In the genomic region with DNA sequence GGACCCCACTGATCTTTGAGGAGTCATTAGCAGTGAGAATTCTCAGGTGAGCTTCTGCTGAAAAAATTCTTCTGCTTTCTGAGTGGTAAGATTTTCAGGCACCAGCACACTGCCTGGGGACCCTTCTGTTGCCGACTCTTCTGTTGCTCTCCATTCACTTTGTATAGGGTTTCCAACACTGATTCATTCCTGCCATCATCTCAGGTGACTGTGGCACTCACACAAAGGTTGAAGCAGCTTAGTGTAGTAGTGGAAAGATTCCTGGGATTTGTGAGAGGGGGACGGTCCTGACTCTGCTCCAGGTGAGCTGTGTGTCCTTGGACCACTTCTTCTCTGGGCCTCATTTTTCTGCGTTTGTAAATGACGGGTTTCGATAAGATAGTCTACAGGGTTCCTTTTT, we compare ENCODE assay signal across 19 cellular contexts. TPM values are rescaled to one million over a fixed set of nuclear protein-coding genes. Genes with fewer than 3 reads are reported as not detected.
DNase-seq lines count a peak whose midpoint lies in the region; ATAC-seq and TF ChIP-seq lines count a peak whose summit lies in the region.
"Had no signal": no experiment of that assay in that cellular context is flagged by ENCODE, and none has a peak within 500 bp of the region (broad histone marks: within the 10 kb centered on the region; RNA-seq: fewer than 3 reads in every experiment).

No MANE protein-coding gene starts in this region.

- no peak for DNase-seq in T-helper 17 cell
- peak; percentile 11 for DNase-seq in chondrocyte (ENCODE audit: low spot score)
- no peak for DNase-seq in progenitor cell of endocrine pancreas (ENCODE audit: low spot score, unreplicated experiment)
- no peak for DNase-seq in NCI-H2107 (lab: John Stamatoyannopoulos, UW)
- DNase-seq in left lobe of liver (ENCODE audit: low spot score): no peak
- DNase-seq in NCI-H345 treated with DMSO at 0.1 percent for 48 hours (lab: John Stamatoyannopoulos, UW; ENCODE audit: unreplicated experiment): no peak
- DNase-seq: Caco-2; CD4-positive, CD25-positive, alpha-beta regulatory T cell; CD8-positive, alpha-beta T cell; DMS153; DND-41; GM23248; H7; HCEC 1CT had no signal

- no peak for ATAC-seq in T-helper 17 cell
- ATAC-seq in left lobe of liver: no peak
- ATAC-seq: CD8-positive, alpha-beta T cell had no signal

- no peaks in the 10 kb centered on the region for H3K9me3 ChIP-seq in T-helper 17 cell (ENCODE audit: control insufficient read depth, low read length, poor library complexity, severe bottlenecking)
- no peaks in the 10 kb centered on the region for H3K9me3 ChIP-seq in skeletal muscle tissue (ENCODE audit: control insufficient read depth in 3 of 3, low read length in 3 of 3)
- H3K9me3 ChIP-seq: BLaER1, Caco-2 had no signal

- no peaks in the 10 kb centered on the region for H3K27me3 ChIP-seq in skeletal muscle tissue (ENCODE audit: control insufficient read depth in 3 of 3, insufficient read depth in 3 of 3, low read length in 3 of 3)
- H3K27me3 ChIP-seq: BLaER1 had no signal

- H3K4me1 Mint-ChIP-seq in T-helper 17 cell (peaks cover 3% of the 10 kb centered on the region), chondrocyte (ENCODE audit: low read depth) (peaks cover 18% of the 10 kb centered on the region), progenitor cell of endocrine pancreas (ENCODE audit: low read depth) (peaks cover 1% of the 10 kb centered on the region)

- H3K9me3 Mint-ChIP-seq in chondrocyte (ENCODE audit: low read depth) (no peaks in the 10 kb centered on the region), progenitor cell of endocrine pancreas (ENCODE audit: low read depth) (no peaks in the 10 kb centered on the region)
- H3K9me3 Mint-ChIP-seq: CD4-positive, CD25-positive, alpha-beta regulatory T cell; CD8-positive, alpha-beta T cell had no signal

- no peak overlapping the region for H3K4me3 ChIP-seq in skeletal muscle tissue (ENCODE audit: low read length in 3 of 3)
- H3K4me3 ChIP-seq: BLaER1, GM23248 had no signal

- peaks cover 37 to 67% (median 60%) of the 10 kb centered on the region in 3 donors for H3K36me3 ChIP-seq in skeletal muscle tissue (ENCODE audit: control insufficient read depth in 3 of 3, insufficient read depth in 3 of 3, low read length in 3 of 3)

- H3K27ac Mint-ChIP-seq in T-helper 17 cell (peak overlapping the region; percentile 51), chondrocyte (ENCODE audit: unreplicated experiment) (no peak overlapping the region), progenitor cell of endocrine pancreas (peak overlapping the region; percentile 74)
- H3K27ac Mint-ChIP-seq: B cell; CD8-positive, alpha-beta T cell had no signal

- H3K36me3 Mint-ChIP-seq in T-helper 17 cell (ENCODE audit: low read depth): peaks cover 4% of the 10 kb centered on the region
- peaks cover 34% of the 10 kb centered on the region for H3K36me3 Mint-ChIP-seq in chondrocyte (ENCODE audit: low read depth)
- H3K36me3 Mint-ChIP-seq in progenitor cell of endocrine pancreas (ENCODE audit: insufficient read depth): peaks cover 28% of the 10 kb centered on the region

- TF ChIP-seq CTCF in chondrocyte (IDR thresholded peaks at IDR 0.05): no peak
- no peak for TF ChIP-seq CTCF in progenitor cell of endocrine pancreas (IDR thresholded peaks at IDR 0.05; ENCODE audit: unreplicated experiment)

- peak overlapping the region; percentile 89 for H3K27ac ChIP-seq in skeletal muscle tissue (ENCODE audit: low read depth, low read length)
- H3K27ac ChIP-seq: BLaER1, C4-2B, GM23248 had no signal

- H3K9ac ChIP-seq in skeletal muscle tissue (ENCODE audit: low read depth in 1 of 3, low read length in 3 of 3): peak overlapping the region; percentile 30 to 69 (median 54)
- H3K9ac ChIP-seq: BLaER1, GM23248 had no signal

- H3K27me3 Mint-ChIP-seq in T-helper 17 cell (no peaks in the 10 kb centered on the region), chondrocyte (ENCODE audit: low read depth) (no peaks in the 10 kb centered on the region), progenitor cell of endocrine pancreas (no peaks in the 10 kb centered on the region)
- H3K27me3 Mint-ChIP-seq: B cell; CD4-positive, CD25-positive, alpha-beta regulatory T cell had no signal

- H3K4me3 Mint-ChIP-seq in T-helper 17 cell (no peak overlapping the region), chondrocyte (ENCODE audit: unreplicated experiment) (no peak overlapping the region), progenitor cell of endocrine pancreas (ENCODE audit: low read depth) (no peak overlapping the region)
- H3K4me3 Mint-ChIP-seq: B cell; CD8-positive, alpha-beta T cell had no signal

- peaks cover 58 to 87% (median 79%) of the 10 kb centered on the region in 3 donors for H3K4me1 ChIP-seq in skeletal muscle tissue (ENCODE audit: control insufficient read depth in 3 of 3, insufficient read depth in 3 of 3, low read length in 3 of 3)
- H3K4me1 ChIP-seq: Caco-2 had no signal

RNA-seq across cellular contexts. Expression of gene UTP11, which starts 9.4 kb away (rescaled TPM):
- 10 to 100 TPM in 1 of 2 donors, 1 to 10 TPM in 1; 8.7 to 12.3 TPM for total RNA-seq in T-helper 17 cell
- 26.4 to 35.6 TPM (median 32.3 TPM) in 3 replicates for total RNA-seq in chondrocyte
- 23.8 and 27.2 TPM in 2 replicates for total RNA-seq in progenitor cell of endocrine pancreas
- 61.1 TPM for total RNA-seq in skeletal muscle tissue
- total RNA-seq in left lobe of liver: 8.2 TPM

RNA-seq across cellular contexts. Expression of gene FHL3, which starts 16.7 kb away (rescaled TPM):
- total RNA-seq in T-helper 17 cell: 1 to 10 TPM; 3.6 to 4.9 TPM
- total RNA-seq in chondrocyte: 57.9 to 72.6 TPM (median 58.9 TPM) in 3 replicates
- total RNA-seq in progenitor cell of endocrine pancreas: 16.5 and 17.6 TPM in 2 replicates
- total RNA-seq in skeletal muscle tissue: 58.5 TPM
- total RNA-seq in left lobe of liver: 2.3 TPM

RNA-seq across cellular contexts. Expression of gene POU3F1, which starts 24.6 kb away (rescaled TPM):
- under 1 TPM in 1 of 2 donors, not detected in 1; 0.17 TPM for total RNA-seq in T-helper 17 cell
- total RNA-seq in chondrocyte: 1.3 to 11.7 TPM (median 1.6 TPM) in 3 replicates
- total RNA-seq in progenitor cell of endocrine pancreas: 0.31 and 0.43 TPM in 2 replicates
- total RNA-seq in skeletal muscle tissue: 0.52 TPM
- total RNA-seq in left lobe of liver: 0.08 TPM
- total RNA-seq: A172, Caco-2, GM23248 had no signal

RNA-seq across cellular contexts. Expression of gene SF3A3, which starts 32.1 kb away (rescaled TPM):
- total RNA-seq in T-helper 17 cell: 10 to 100 TPM; 43.9 to 48.8 TPM
- total RNA-seq in chondrocyte: 45.6 to 60.4 TPM (median 46.2 TPM) in 3 replicates
- 73.8 and 77.3 TPM in 2 replicates for total RNA-seq in progenitor cell of endocrine pancreas
- 53.2 TPM for total RNA-seq in skeletal muscle tissue
- 21.0 TPM for total RNA-seq in left lobe of liver
